17 cellular contexts compared by ENCODE assay signal in genomic region chr7:87110778-87111177, GRCh38. TPM values are rescaled to one million over a fixed set of nuclear protein-coding genes. Genes with fewer than 3 reads are reported as not detected.
DNase-seq lines count a peak whose midpoint lies in the region; ATAC-seq, FAIRE-seq and TF ChIP-seq lines count a peak whose summit lies in the region.
"Had no signal": no experiment of that assay in that cellular context is flagged by ENCODE, and none has a peak within 500 bp of the region (broad histone marks: within the 10 kb centered on the region; RNA-seq: fewer than 3 reads in every experiment).

No MANE protein-coding gene starts in this region.

- H3K4me3 ChIP-seq in effector memory CD4-positive, alpha-beta T cell (ENCODE audit: insufficient read depth, low read depth, low read length, poor library complexity, severe bottlenecking) = no peak overlapping the region
- H3K4me3 ChIP-seq in SJCRH30 = no peak overlapping the region
- H3K4me3 ChIP-seq: BLaER1 treated with 17β-estradiol and CSF1 and Interleukin-3, amounts not matched to agents 10 nM and 100 nM had no signal

- H3K4me1 ChIP-seq in effector memory CD4-positive, alpha-beta T cell (ENCODE audit: control insufficient read depth, insufficient read depth, low read length, poor library complexity, severe bottlenecking) = no peaks in the 10 kb centered on the region
- H3K4me1 ChIP-seq in SJCRH30 = no peaks in the 10 kb centered on the region
- H3K4me1 ChIP-seq: BLaER1 treated with 17β-estradiol and CSF1 and Interleukin-3, amounts not matched to agents 10 nM and 100 nM had no signal

- no peak overlapping the region for H3K27ac ChIP-seq in effector memory CD4-positive, alpha-beta T cell (ENCODE audit: insufficient read depth, low read length, poor library complexity, severe bottlenecking)
- no peak overlapping the region for H3K27ac ChIP-seq in SJCRH30
- H3K27ac ChIP-seq: BLaER1 treated with 17β-estradiol and CSF1 and Interleukin-3, amounts not matched to agents 10 nM and 100 nM had no signal

- DNase-seq in GM12891 (ENCODE audit: insufficient read length, low spot score) = no peak
- peak; percentile 64 for DNase-seq in RKO (ENCODE audit: low spot score)
- DNase-seq in fibroblast of gingiva (ENCODE audit: low read depth) = peak; percentile 34
- peak; percentile 19 for DNase-seq in pulmonary artery endothelial cell (ENCODE audit: low read depth, low spot score)
- DNase-seq in effector memory CD4-positive, alpha-beta T cell = no peak
- DNase-seq in SJCRH30 = no peak
- DNase-seq in cerebellar cortex (ENCODE audit: low spot score) = no peak
- DNase-seq: activated CD8-positive, alpha-beta T cell treated with anti-CD3 and anti-CD28 coated beads, Interleukin-2, amount 10 ng/mL, durations not matched to agents 7 days and 5 days; anterior cingulate cortex; effector CD4-positive, alpha-beta T cell; glutamatergic neuron; MM.1S; NCI-H2081; NCI-H774 had no signal

- no peaks in the 10 kb centered on the region for H3K36me3 ChIP-seq in effector memory CD4-positive, alpha-beta T cell (ENCODE audit: control insufficient read depth, insufficient read depth, low read length)
- H3K36me3 ChIP-seq in SJCRH30 = no peaks in the 10 kb centered on the region
- H3K36me3 ChIP-seq: BLaER1 treated with 17β-estradiol and CSF1 and Interleukin-3, amounts not matched to agents 10 nM and 100 nM had no signal

- ATAC-seq in SK-N-SH treated with all-trans-retinoic acid at 6 μM for 48 hours = no peak
- ATAC-seq: activated CD8-positive, alpha-beta T cell treated with anti-CD3 and anti-CD28 coated beads, Interleukin-2, amount 10 ng/mL, durations not matched to agents 7 days and 5 days had no signal

- H3K27me3 ChIP-seq in effector memory CD4-positive, alpha-beta T cell (replicated peaks; ENCODE audit: control insufficient read depth, insufficient read depth, low read length, poor library complexity, severe bottlenecking) = no peaks in the 10 kb centered on the region
- no peaks in the 10 kb centered on the region for H3K27me3 ChIP-seq in SJCRH30
- H3K27me3 ChIP-seq: BLaER1 treated with 17β-estradiol and CSF1 and Interleukin-3, amounts not matched to agents 10 nM and 100 nM had no signal

- no peaks in the 10 kb centered on the region for H3K9me3 ChIP-seq in effector memory CD4-positive, alpha-beta T cell (ENCODE audit: control insufficient read depth, low read length)
- H3K9me3 ChIP-seq in SJCRH30 (replicated peaks) = peaks cover 12% of the 10 kb centered on the region; the same call in 1 of the 2 replicates

- peak; percentile 28 for FAIRE-seq in GM12891 (lab: Jason Lieb, UNC)
- FAIRE-seq: keratinocyte had no signal

- TF ChIP-seq POLR2A in GM12891 (IDR thresholded peaks at IDR 0.05; ENCODE audit: low read depth, low read length) = no peak

TF ChIP-seq in GM12891, 5 proteins besides CTCF, POLR2A, EP300 and RAD21:
- TF ChIP-seq POU2F2 (IDR thresholded peaks at IDR 0.05; ENCODE audit: low read depth, low read length) (no peak), POLR2AphosphoS5 (IDR thresholded peaks at IDR 0.05; ENCODE audit: low read depth, low read length) (no peak)

TF ChIP-seq in SK-N-SH treated with all-trans-retinoic acid at 6 μM for 48 hours, 23 proteins besides CTCF, POLR2A, EP300 and RAD21 (continues in another document):
- TF ChIP-seq TOX (CRISPR knock-in tag; IDR thresholded peaks at IDR 0.05; ENCODE audit: borderline replicate concordance) (no peak), OSR1 (CRISPR knock-in tag; IDR thresholded peaks at IDR 0.05) (no peak), TSHZ2 (CRISPR knock-in tag; IDR thresholded peaks at IDR 0.05) (no peak), POU6F1 (CRISPR knock-in tag; IDR thresholded peaks at IDR 0.05; ENCODE audit: borderline replicate concordance, low read depth) (no peak), CSRNP3 (CRISPR knock-in tag; IDR thresholded peaks at IDR 0.05) (no peak), SNAI2 (CRISPR knock-in tag; IDR thresholded peaks at IDR 0.05) (no peak), ESRRG (CRISPR knock-in tag; IDR thresholded peaks at IDR 0.05) (no peak), PATZ1 (CRISPR knock-in tag; IDR thresholded peaks at IDR 0.05; ENCODE audit: borderline replicate concordance) (no peak), BACH2 (CRISPR knock-in tag; IDR thresholded peaks at IDR 0.05; ENCODE audit: borderline replicate concordance) (no peak), GLIS3 (CRISPR knock-in tag; IDR thresholded peaks at IDR 0.05) (no peak), CSDC2 (CRISPR knock-in tag; IDR thresholded peaks at IDR 0.05) (no peak), ZNF70 (CRISPR knock-in tag; IDR thresholded peaks at IDR 0.05) (no peak), ARNTL (CRISPR knock-in tag; IDR thresholded peaks at IDR 0.05; ENCODE audit: borderline replicate concordance, low read depth) (no peak)

RNA-seq across cellular contexts. Expression of gene DMTF1, which starts 41.5 kb away (rescaled TPM):
- polyA plus RNA-seq in GM12891 (2012; ENCODE audit: low read depth, missing spikeins) = 53.0 TPM
- 36.3 and 57.2 TPM in 2 replicates for total RNA-seq in pulmonary artery endothelial cell
- total RNA-seq in SJCRH30 (2014; rRNA removed; shearing (Covaris generic)) = 56.8 and 77.8 TPM in 2 replicates

RNA-seq across cellular contexts. Expression of gene ELAPOR2, which starts 51.3 kb away (rescaled TPM):
- 2.3 TPM for polyA plus RNA-seq in GM12891 (2012; ENCODE audit: low read depth, missing spikeins)
- total RNA-seq in pulmonary artery endothelial cell = 26.0 and 46.4 TPM in 2 replicates
- 16.7 and 21.0 TPM in 2 replicates for total RNA-seq in SJCRH30 (2014; rRNA removed; shearing (Covaris generic))

Comparison
In these comparisons a context has a peak if more than half of its experiments do, and no peak if none do; other contexts are left out.
1. DNase-seq: peak in RKO (single experiment), fibroblast of gingiva (single experiment) and pulmonary artery endothelial cell (single experiment); none in GM12891 (single experiment), effector memory CD4-positive, alpha-beta T cell (0 of 3), SJCRH30 (0 of 2) and cerebellar cortex (single experiment).